14 cellular contexts compared by ENCODE assay signal in the genomic region with DNA sequence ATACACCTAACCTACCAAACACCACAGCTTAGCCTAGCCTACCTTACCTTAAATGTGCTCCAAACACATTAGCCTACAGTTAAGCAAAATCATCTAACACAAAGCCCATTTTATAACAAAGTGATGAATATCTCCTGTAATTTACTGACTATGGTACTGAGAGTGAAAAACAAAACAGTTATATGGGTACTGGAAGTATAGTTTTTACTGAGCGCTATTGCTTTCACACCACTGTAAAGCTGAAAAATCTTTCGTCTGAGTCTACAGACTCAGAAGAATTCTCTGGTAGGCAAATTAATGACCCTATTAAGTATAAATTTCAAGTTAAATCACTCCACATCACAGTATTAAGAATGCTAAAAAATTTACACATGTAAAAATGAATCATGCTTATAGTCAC. TPM values are rescaled to one million over a fixed set of nuclear protein-coding genes. Genes with fewer than 3 reads are reported as not detected.
DNase-seq lines count a peak whose midpoint lies in the region; ATAC-seq, FAIRE-seq and TF ChIP-seq lines count a peak whose summit lies in the region.
"Had no signal": no experiment of that assay in that cellular context is flagged by ENCODE, and none has a peak within 500 bp of the region (broad histone marks: within the 10 kb centered on the region; RNA-seq: fewer than 3 reads in every experiment).

No MANE protein-coding gene starts in this region.

- H3K27ac ChIP-seq in naive thymus-derived CD4-positive, alpha-beta T cell (ENCODE audit: low read depth, low read length), result peak overlapping the region; percentile 52
- H3K27ac ChIP-seq in SJCRH30, result no peak overlapping the region

- peak; percentile 38 for FAIRE-seq in GM12892 (lab: Jason Lieb, UNC)
- FAIRE-seq in H54 (lab: Jason Lieb, UNC), result no peak
- FAIRE-seq: kidney had no signal

- H3K9me3 Mint-ChIP-seq in activated CD4-positive, alpha-beta T cell treated with anti-CD3 and anti-CD28 coated beads, Interleukin-2, amount 10 ng/mL, durations not matched to agents 24 days and 14 days, result no peaks in the 10 kb centered on the region
- no peaks in the 10 kb centered on the region for H3K9me3 Mint-ChIP-seq in activated T-helper 1 cell treated with anti-CD3 and anti-CD28 coated beads, Interleukin-12 subunit alpha, Interleukin-12 subunit beta, Interleukin-2, Interleukin-4 antibody, amounts not matched to agents 30 ng/mL and 10 ng/mL and 1 ng/mL, durations not matched to agents 14 hours and 24 hours and 36 hours
- no peaks in the 10 kb centered on the region for H3K9me3 Mint-ChIP-seq in naive thymus-derived CD4-positive, alpha-beta T cell
- H3K9me3 Mint-ChIP-seq: brain had no signal

- H3K27me3 Mint-ChIP-seq in activated CD4-positive, alpha-beta T cell treated with anti-CD3 and anti-CD28 coated beads, Interleukin-2, amount 10 ng/mL, durations not matched to agents 24 days and 14 days, result no peaks in the 10 kb centered on the region
- no peaks in the 10 kb centered on the region for H3K27me3 Mint-ChIP-seq in activated T-helper 1 cell treated with anti-CD3 and anti-CD28 coated beads, Interleukin-12 subunit alpha, Interleukin-12 subunit beta, Interleukin-2, Interleukin-4 antibody, amounts not matched to agents 30 ng/mL and 10 ng/mL and 1 ng/mL, durations not matched to agents 14 hours and 24 hours and 36 hours (ENCODE audit: insufficient read depth)
- no peaks in the 10 kb centered on the region for H3K27me3 Mint-ChIP-seq in naive thymus-derived CD4-positive, alpha-beta T cell
- H3K27me3 Mint-ChIP-seq: brain had no signal

- H3K27ac Mint-ChIP-seq in activated CD4-positive, alpha-beta T cell treated with anti-CD3 and anti-CD28 coated beads, Interleukin-2, amount 10 ng/mL, durations not matched to agents 24 days and 14 days, result peak overlapping the region; percentile 75
- H3K27ac Mint-ChIP-seq in activated T-helper 1 cell treated with anti-CD3 and anti-CD28 coated beads, Interleukin-12 subunit alpha, Interleukin-12 subunit beta, Interleukin-2, Interleukin-4 antibody, amounts not matched to agents 30 ng/mL and 10 ng/mL and 1 ng/mL, durations not matched to agents 14 hours and 24 hours and 36 hours, result peak overlapping the region; percentile 69
- peak overlapping the region in 6 of 9 donors; percentile 5 to 85 (median 61) for H3K27ac Mint-ChIP-seq in naive thymus-derived CD4-positive, alpha-beta T cell

- CTCF ChIA-PET in naive thymus-derived CD4-positive, alpha-beta T cell (lab: Charles Lee), result interaction anchor here (0.8 to 1.6 kb wide), 3 partner anchors 10 to 79 kb away, joined by 3 to 4 read pairs (median 4); no protein-coding TSS in a partner anchor

- peaks cover 38 to 43% of the 10 kb centered on the region in 2 donors for H3K4me1 ChIP-seq in naive thymus-derived CD4-positive, alpha-beta T cell (ENCODE audit: control insufficient read depth in 2 of 2, insufficient read depth in 2 of 2, low read length in 2 of 2)
- H3K4me1 ChIP-seq in SJCRH30, result peaks cover 10% of the 10 kb centered on the region; the same call in 1 of the 2 replicates

- peak overlapping the region; percentile 69 for H3K4me3 Mint-ChIP-seq in activated CD4-positive, alpha-beta T cell treated with anti-CD3 and anti-CD28 coated beads, Interleukin-2, amount 10 ng/mL, durations not matched to agents 24 days and 14 days
- peak overlapping the region; percentile 59 for H3K4me3 Mint-ChIP-seq in activated T-helper 1 cell treated with anti-CD3 and anti-CD28 coated beads, Interleukin-12 subunit alpha, Interleukin-12 subunit beta, Interleukin-2, Interleukin-4 antibody, amounts not matched to agents 30 ng/mL and 10 ng/mL and 1 ng/mL, durations not matched to agents 14 hours and 24 hours and 36 hours
- H3K4me3 Mint-ChIP-seq in naive thymus-derived CD4-positive, alpha-beta T cell, result peak overlapping the region in 9 of 10 donors; percentile 36 to 98 (median 69)

- peaks cover 20% of the 10 kb centered on the region for H3K36me3 Mint-ChIP-seq in activated CD4-positive, alpha-beta T cell treated with anti-CD3 and anti-CD28 coated beads, Interleukin-2, amount 10 ng/mL, durations not matched to agents 24 days and 14 days (ENCODE audit: low read depth)
- peaks cover 12% of the 10 kb centered on the region for H3K36me3 Mint-ChIP-seq in activated T-helper 1 cell treated with anti-CD3 and anti-CD28 coated beads, Interleukin-12 subunit alpha, Interleukin-12 subunit beta, Interleukin-2, Interleukin-4 antibody, amounts not matched to agents 30 ng/mL and 10 ng/mL and 1 ng/mL, durations not matched to agents 14 hours and 24 hours and 36 hours (ENCODE audit: low read depth)
- peaks cover 0 to 9% (median 0%) of the 10 kb centered on the region in 5 donors for H3K36me3 Mint-ChIP-seq in naive thymus-derived CD4-positive, alpha-beta T cell

- no peak for DNase-seq in activated CD4-positive, alpha-beta T cell treated with anti-CD3 and anti-CD28 coated beads, Interleukin-2, amount 10 ng/mL, durations not matched to agents 24 days and 14 days
- no peak for DNase-seq in activated CD4-positive, alpha-beta T cell treated with anti-CD3 and anti-CD28 coated beads, Interleukin-2, amount 50 U/mL, for 1 hour
- DNase-seq in GM12892 (ENCODE audit: insufficient read length) (no peak), SJCRH30 (no peak), cortex of kidney (lab: John Stamatoyannopoulos, UW) (no peak), H54 (ENCODE audit: insufficient read length, low spot score) (no peak)
- DNase-seq in activated T-helper 1 cell treated with anti-CD3 and anti-CD28 coated beads, Interleukin-12 subunit alpha, Interleukin-12 subunit beta, Interleukin-2, Interleukin-4 antibody, amounts not matched to agents 30 ng/mL and 10 ng/mL and 1 ng/mL, durations not matched to agents 14 hours and 24 hours and 36 hours (ENCODE audit: low spot score), result no peak
- DNase-seq in naive thymus-derived CD4-positive, alpha-beta T cell, result no peak
- DNase-seq: activated effector memory CD4-positive, alpha-beta T cell treated with Interleukin-2 at 50 U/mL for 16 hours; kidney; NCI-H1105 treated with DMSO at 0.1 percent for 48 hours; NCI-H2171 had no signal

- H3K4me1 Mint-ChIP-seq in activated CD4-positive, alpha-beta T cell treated with anti-CD3 and anti-CD28 coated beads, Interleukin-2, amount 10 ng/mL, durations not matched to agents 24 days and 14 days, result peaks cover 41% of the 10 kb centered on the region
- peaks cover 48% of the 10 kb centered on the region for H3K4me1 Mint-ChIP-seq in activated T-helper 1 cell treated with anti-CD3 and anti-CD28 coated beads, Interleukin-12 subunit alpha, Interleukin-12 subunit beta, Interleukin-2, Interleukin-4 antibody, amounts not matched to agents 30 ng/mL and 10 ng/mL and 1 ng/mL, durations not matched to agents 14 hours and 24 hours and 36 hours (ENCODE audit: low read depth)
- H3K4me1 Mint-ChIP-seq in naive thymus-derived CD4-positive, alpha-beta T cell, result peaks cover 44 to 72% (median 54%) of the 10 kb centered on the region in 7 donors

- no peak overlapping the region for H3K4me3 ChIP-seq in naive thymus-derived CD4-positive, alpha-beta T cell (ENCODE audit: low read length)
- H3K4me3 ChIP-seq in SJCRH30, result no peak overlapping the region
- H3K4me3 ChIP-seq: skin epidermis had no signal

- peaks cover 0 to 7% (median 0%) of the 10 kb centered on the region in 3 experiments for H3K36me3 ChIP-seq in naive thymus-derived CD4-positive, alpha-beta T cell (ENCODE audit: control insufficient read depth in 2 of 3, insufficient read depth in 3 of 3, low read length in 3 of 3)
- H3K36me3 ChIP-seq in SJCRH30, result peaks cover 4% of the 10 kb centered on the region; the same call in 1 of the 2 replicates

- intact Hi-C loops in activated CD4-positive, alpha-beta T cell treated with anti-CD3 and anti-CD28 coated beads, Interleukin-2, amount 10 ng/mL, durations not matched to agents 24 days and 14 days (cut with micrococcal nuclease), result loop anchor here (5.0 kb wide), 1 partner anchor 35 kb away; no protein-coding TSS in a partner anchor
- intact Hi-C loops in activated T-helper 1 cell treated with anti-CD3 and anti-CD28 coated beads, Interleukin-12 subunit alpha, Interleukin-12 subunit beta, Interleukin-2, Interleukin-4 antibody, amounts not matched to agents 30 ng/mL and 10 ng/mL and 1 ng/mL, durations not matched to agents 14 hours and 24 hours and 36 hours (cut with micrococcal nuclease), result loop anchor here (1.0 to 10.0 kb wide), 4 partner anchors 8 to 417 kb away; a partner anchor contains a TSS
- intact Hi-C loops in naive thymus-derived CD4-positive, alpha-beta T cell (cut with micrococcal nuclease), result loop anchor here (10.0 kb wide), 1 partner anchor 367 kb away; no protein-coding TSS in a partner anchor

- POLR2A ChIA-PET in naive thymus-derived CD4-positive, alpha-beta T cell (lab: Charles Lee), result interaction anchor here (0.8 to 1.1 kb wide), 3 partner anchors 66 to 131 kb away, joined by 3 to 4 read pairs (median 4); a partner anchor contains a TSS

- no peak for TF ChIP-seq POLR2A in GM12892 (IDR thresholded peaks at IDR 0.05; ENCODE audit: low read depth, low read length)
- no peak for TF ChIP-seq POLR2A in H54 (IDR thresholded peaks at IDR 0.05; ENCODE audit: low read depth, low read length)

- H3K27me3 ChIP-seq in naive thymus-derived CD4-positive, alpha-beta T cell (ENCODE audit: control insufficient read depth in 2 of 2, insufficient read depth in 2 of 2, low read length in 2 of 2), result no peaks in the 10 kb centered on the region
- H3K27me3 ChIP-seq in SJCRH30, result no peaks in the 10 kb centered on the region

- ATAC-seq in naive thymus-derived CD4-positive, alpha-beta T cell, result no peak

- H3K9me3 ChIP-seq in naive thymus-derived CD4-positive, alpha-beta T cell (ENCODE audit: control insufficient read depth in 2 of 3, low read length in 3 of 3), result no peaks in the 10 kb centered on the region
- no peaks in the 10 kb centered on the region for H3K9me3 ChIP-seq in SJCRH30 (replicated peaks)

RNA-seq across cellular contexts. Expression of a gene that starts 3.4 kb away (rescaled TPM):
- total RNA-seq in activated CD4-positive, alpha-beta T cell treated with anti-CD3 and anti-CD28 coated beads, Interleukin-2, amount 10 ng/mL, durations not matched to agents 24 days and 14 days, result 172 and 182 TPM in 2 replicates
- 169 TPM for polyA plus RNA-seq in GM12892 (2012; ENCODE audit: missing spikeins)
- 172 and 183 TPM in 2 replicates for total RNA-seq in activated T-helper 1 cell treated with anti-CD3 and anti-CD28 coated beads, Interleukin-12 subunit alpha, Interleukin-12 subunit beta, Interleukin-2, Interleukin-4 antibody, amounts not matched to agents 30 ng/mL and 10 ng/mL and 1 ng/mL, durations not matched to agents 14 hours and 24 hours and 36 hours
- 100 to 1,000 TPM; 112 to 167 (median 139) TPM for total RNA-seq in naive thymus-derived CD4-positive, alpha-beta T cell
- polyA plus RNA-seq in naive thymus-derived CD4-positive, alpha-beta T cell, result 100 to 1,000 TPM; 151 to 165 TPM
- total RNA-seq in SJCRH30 (2014; rRNA removed; shearing (Covaris generic)), result 91.8 and 92.9 TPM in 2 replicates

RNA-seq across cellular contexts. Expression of a gene that starts 54.4 kb away (rescaled TPM):
- 68.9 and 69.5 TPM in 2 replicates for total RNA-seq in activated CD4-positive, alpha-beta T cell treated with anti-CD3 and anti-CD28 coated beads, Interleukin-2, amount 10 ng/mL, durations not matched to agents 24 days and 14 days
- 23.5 TPM for polyA plus RNA-seq in GM12892 (2012; ENCODE audit: missing spikeins)
- total RNA-seq in activated T-helper 1 cell treated with anti-CD3 and anti-CD28 coated beads, Interleukin-12 subunit alpha, Interleukin-12 subunit beta, Interleukin-2, Interleukin-4 antibody, amounts not matched to agents 30 ng/mL and 10 ng/mL and 1 ng/mL, durations not matched to agents 14 hours and 24 hours and 36 hours, result 67.0 and 70.4 TPM in 2 replicates
- 10 to 100 TPM; 74.1 to 97.2 (median 81.9) TPM for total RNA-seq in naive thymus-derived CD4-positive, alpha-beta T cell
- polyA plus RNA-seq in naive thymus-derived CD4-positive, alpha-beta T cell, result 10 to 100 TPM; 11.7 to 27.2 TPM
- total RNA-seq in SJCRH30 (2014; rRNA removed; shearing (Covaris generic)), result 43.5 and 55.6 TPM in 2 replicates
